ENCODE assay signal across 1 cellular context in genomic region chr11:96074551-96075309, GRCh38.
TF ChIP-seq lines count a peak whose summit lies in the region.

No MANE protein-coding gene starts in this region.

TF ChIP-seq in GM23338, 12 proteins besides CTCF, POLR2A, EP300 and RAD21 (continued from another document):
- no peak for TF ChIP-seq JUNB (IDR thresholded peaks at IDR 0.05; ENCODE audit: unreplicated experiment)
- no peak for TF ChIP-seq CREB1 (CRISPR knock-in tag; IDR thresholded peaks at IDR 0.05; ENCODE audit: low read depth)
- no peak for TF ChIP-seq NANOG (IDR thresholded peaks at IDR 0.05; ENCODE audit: borderline replicate concordance)
- no peak for TF ChIP-seq POLR2AphosphoS5 (IDR thresholded peaks at IDR 0.05; ENCODE audit: low read depth)
- no peak for TF ChIP-seq REST (IDR thresholded peaks at IDR 0.05; ENCODE audit: unreplicated experiment)
- no peak for TF ChIP-seq ETS1 (IDR thresholded peaks at IDR 0.05)
- no peak for TF ChIP-seq STAT1 (IDR thresholded peaks at IDR 0.05; ENCODE audit: unreplicated experiment)
- no peak for TF ChIP-seq EZH2phosphoT487 (IDR thresholded peaks at IDR 0.05; ENCODE audit: unreplicated experiment)
- TF ChIP-seq ZNF331 (CRISPR knock-in tag; IDR thresholded peaks at IDR 0.05; ENCODE audit: low read depth), result no peak
- TF ChIP-seq EZH2 (IDR thresholded peaks at IDR 0.05; ENCODE audit: low read depth, unreplicated experiment), result no peak
